16 cellular contexts compared by ENCODE assay signal in the genomic region with DNA sequence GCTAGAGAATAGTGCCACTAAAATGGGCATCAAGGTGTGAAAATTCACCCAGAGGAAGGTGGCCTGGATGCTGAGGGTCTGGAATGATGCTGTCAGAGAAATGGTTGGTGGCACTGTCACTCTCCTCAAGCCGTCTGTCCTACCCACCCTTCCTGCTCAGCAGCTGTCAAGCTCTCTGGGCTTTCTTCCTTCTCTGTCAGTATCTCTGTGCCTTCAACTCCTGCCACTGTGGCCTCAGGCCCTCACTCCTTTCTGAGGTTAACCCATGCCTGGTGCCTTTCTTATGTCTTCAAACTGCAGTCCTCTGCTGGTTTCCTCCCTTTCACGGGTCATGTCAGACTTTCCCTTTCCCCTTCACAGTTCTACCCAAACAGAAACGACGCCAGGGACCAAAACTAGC. TPM values are rescaled to one million over a fixed set of nuclear protein-coding genes. Genes with fewer than 3 reads are reported as not detected.
DNase-seq lines count a peak whose midpoint lies in the region; ATAC-seq, FAIRE-seq and TF ChIP-seq lines count a peak whose summit lies in the region.
"Had no signal": no experiment of that assay in that cellular context is flagged by ENCODE, and none has a peak within 500 bp of the region (broad histone marks: within the 10 kb centered on the region; RNA-seq: fewer than 3 reads in every experiment).

No MANE protein-coding gene starts in this region.

- peaks cover 39% of the 10 kb centered on the region for H3F3A ChIP-seq in MM.1S (ENCODE audit: insufficient read depth, low read length)

- peaks cover 41% of the 10 kb centered on the region for H3K79me2 ChIP-seq in MM.1S (ENCODE audit: low read length)

- peak overlapping the region; percentile 1; the same call in 1 of the 2 replicates for H3K4me2 ChIP-seq in MM.1S (ENCODE audit: low read depth, low read length)

- H3K9ac ChIP-seq in MM.1S (ENCODE audit: low read length) = no peak overlapping the region

- H3K4me3 ChIP-seq in MM.1S (ENCODE audit: low read length) (no peak overlapping the region), prostate gland (no peak overlapping the region), upper lobe of right lung (no peak overlapping the region)
- H3K4me3 ChIP-seq: coronary artery, SK-N-MC had no signal

- H3K9me3 ChIP-seq in MM.1S (replicated peaks; ENCODE audit: insufficient read depth, low read length) = no peaks in the 10 kb centered on the region
- no peaks in the 10 kb centered on the region for H3K9me3 ChIP-seq in prostate gland
- H3K9me3 ChIP-seq in upper lobe of right lung = no peaks in the 10 kb centered on the region

- H3K36me3 ChIP-seq in MM.1S (replicated peaks; ENCODE audit: insufficient read depth, low read length) (no peaks in the 10 kb centered on the region), prostate gland (no peaks in the 10 kb centered on the region), upper lobe of right lung (no peaks in the 10 kb centered on the region)

- no peak for TF ChIP-seq CTCF in MM.1S (IDR thresholded peaks at IDR 0.05; ENCODE audit: low read length)
- TF ChIP-seq CTCF in prostate gland (IDR thresholded peaks at IDR 0.05) = no peak
- TF ChIP-seq CTCF in D721Med (IDR thresholded peaks at IDR 0.05; ENCODE audit: insufficient read depth, missing control alignments) = no peak
- no peak for TF ChIP-seq CTCF in upper lobe of right lung (IDR thresholded peaks at IDR 0.05)

- peak; percentile 50 for DNase-seq in MM.1S
- DNase-seq in prostate gland (ENCODE audit: low spot score) = no peak
- no peak for DNase-seq in D721Med (ENCODE audit: insufficient read length, low spot score)
- no peak for DNase-seq in upper lobe of right lung
- DNase-seq: activated effector memory CD4-positive, alpha-beta T cell treated with Interleukin-2 at 50 U/mL for 16 hours; C1 segment of cervical spinal cord; immature natural killer cell; NCI-H187 treated with DMSO at 0.1 percent for 48 hours; NCI-H526; nephron progenitor cell; retina had no signal

- H2AFZ ChIP-seq in MM.1S (ENCODE audit: low read length) = no peak overlapping the region

- TF ChIP-seq POLR2A in prostate gland (IDR thresholded peaks at IDR 0.05) = no peak

- intact Hi-C loops in prostate gland (cut with DNase I) (no loop called here), upper lobe of right lung (cut with DNase I) (no loop called here)

- peak overlapping the region; percentile 23; the same call in 1 of the 2 replicates for H3K27ac ChIP-seq in MM.1S (ENCODE audit: low read length)
- H3K27ac ChIP-seq in prostate gland = peak overlapping the region; percentile 9 to 95
- H3K27ac ChIP-seq in upper lobe of right lung = no peak overlapping the region
- H3K27ac ChIP-seq: coronary artery, SK-N-MC had no signal

- no peaks in the 10 kb centered on the region for H4K20me1 ChIP-seq in MM.1S (ENCODE audit: insufficient read depth, low read length)

- ATAC-seq in GM18498 (IDR thresholded peaks at IDR 0.05; ENCODE audit: unreplicated experiment) = peak; percentile 57
- peak; percentile 65 for ATAC-seq in GM19452 (IDR thresholded peaks at IDR 0.05; ENCODE audit: unreplicated experiment)
- ATAC-seq in SK-N-SH treated with all-trans-retinoic acid at 6 μM for 48 hours = no peak
- no peak for ATAC-seq in upper lobe of right lung

- WGBS in prostate gland = 66% methylated on average over 4 of the region's 4 CpGs

- H3K9me2 ChIP-seq in MM.1S (replicated peaks; ENCODE audit: insufficient read depth, low read length) = no peaks in the 10 kb centered on the region

- FAIRE-seq in D721Med (lab: Jason Lieb, UNC) = no peak

- H3K4me1 ChIP-seq in MM.1S (ENCODE audit: low read length) (peaks cover 43% of the 10 kb centered on the region), prostate gland (replicated peaks) (peaks cover 14% of the 10 kb centered on the region), upper lobe of right lung (peaks cover 13% of the 10 kb centered on the region)

- H3K27me3 ChIP-seq in MM.1S (replicated peaks; ENCODE audit: insufficient read depth, low read length) (no peaks in the 10 kb centered on the region), prostate gland (replicated peaks; ENCODE audit: insufficient read depth) (no peaks in the 10 kb centered on the region), upper lobe of right lung (peaks cover 24% of the 10 kb centered on the region)

TF ChIP-seq in SK-N-SH treated with all-trans-retinoic acid at 6 μM for 48 hours, 23 proteins besides CTCF, POLR2A, EP300 and RAD21:
- no peak for TF ChIP-seq ISL1 (CRISPR knock-in tag; IDR thresholded peaks at IDR 0.05)
- TF ChIP-seq ESRRG (CRISPR knock-in tag; IDR thresholded peaks at IDR 0.05) = no peak
- TF ChIP-seq ZFP30 (CRISPR knock-in tag; IDR thresholded peaks at IDR 0.05) = no peak
TF ChIP-seq in SK-N-SH treated with all-trans-retinoic acid at 6 μM for 48 hours: peak in this region for 0.

RNA-seq across cellular contexts. Expression of gene MYO5C, which starts 4.4 kb away (rescaled TPM):
- 10 to 100 TPM; 53.5 to 59.9 TPM for total RNA-seq in prostate gland
- total RNA-seq in upper lobe of right lung = 80.0 TPM

Comparison
In these comparisons a context has a peak if more than half of its experiments do, and no peak if none do; other contexts are left out.
1. ATAC-seq: peak in GM18498 (single experiment) and GM19452 (single experiment); none in SK-N-SH treated with all-trans-retinoic acid at 6 μM for 48 hours (single experiment) and upper lobe of right lung (single experiment).